9 cellular contexts compared by ENCODE assay signal in genomic region chr5:15021286-15022046, GRCh38.
DNase-seq lines count a peak whose midpoint lies in the region; ATAC-seq and TF ChIP-seq lines count a peak whose summit lies in the region.
"Had no signal": no experiment of that assay in that cellular context is flagged by ENCODE, and none has a peak within 500 bp of the region (broad histone marks: within the 10 kb centered on the region; RNA-seq: fewer than 3 reads in every experiment).

No MANE protein-coding gene starts in this region.

- H3K27me3 ChIP-seq in ascending aorta = no peaks in the 10 kb centered on the region
- H3K27me3 ChIP-seq in tibial artery = no peaks in the 10 kb centered on the region
- H3K27me3 ChIP-seq in thyroid gland = no peaks in the 10 kb centered on the region

- H3K27me3 Mint-ChIP-seq in HFFc6 (ENCODE audit: insufficient read depth) (no peaks in the 10 kb centered on the region; the same call in none of the 2 replicates), CD14-positive monocyte (ENCODE audit: low read depth in 3 of 3) (peaks cover 1 to 6% (median 4%) of the 10 kb centered on the region in 3 donors)

- H3K4me3 Mint-ChIP-seq in HFFc6 (peak overlapping the region; percentile 67), CD14-positive monocyte (no peak overlapping the region)
- H3K4me3 Mint-ChIP-seq: activated CD8-positive, alpha-beta T cell treated with anti-CD3 and anti-CD28 coated beads, Interleukin-2, amount 10 ng/mL, durations not matched to agents 7 days and 5 days; H9 had no signal

- no peak for TF ChIP-seq CTCF in HFFc6 (IDR thresholded peaks at IDR 0.05)
- TF ChIP-seq CTCF in ascending aorta (IDR thresholded peaks at IDR 0.05) = no peak
- TF ChIP-seq CTCF in tibial artery (IDR thresholded peaks at IDR 0.05) = no peak
- no peak for TF ChIP-seq CTCF in thyroid gland (IDR thresholded peaks at IDR 0.05)
- no peak for TF ChIP-seq CTCF in CD14-positive monocyte (IDR thresholded peaks at IDR 0.05)

- intact Hi-C loops in ascending aorta (cut with DNase I) = loop anchor here (5.0 to 10.0 kb wide), 2 partner anchors 61 to 813 kb away; no protein-coding TSS in a partner anchor
- intact Hi-C loops in left ventricle myocardium superior (cut with micrococcal nuclease) = no loop called here
- intact Hi-C loops in tibial artery (cut with DNase I; ENCODE audit: low total_unique reads) = no loop called here
- intact Hi-C loops in thyroid gland (cut with DNase I) = no loop called here
- intact Hi-C loops in CD14-positive monocyte (cut with micrococcal nuclease) = no loop called here

- H3K27ac Mint-ChIP-seq in HFFc6 (peak overlapping the region; percentile 82), CD14-positive monocyte (no peak overlapping the region)
- H3K27ac Mint-ChIP-seq: activated CD8-positive, alpha-beta T cell treated with anti-CD3 and anti-CD28 coated beads, Interleukin-2, amount 10 ng/mL, durations not matched to agents 7 days and 5 days; H9 had no signal

- WGBS in thyroid gland, 2 donors = 77 to 78% methylated on average over 8 of the region's 8 CpGs

- H3K4me1 Mint-ChIP-seq in HFFc6 (ENCODE audit: low read depth) (peaks cover 76% of the 10 kb centered on the region), CD14-positive monocyte (no peaks in the 10 kb centered on the region)

- DNase-seq in HFFc6 = peak; percentile 87
- DNase-seq in ascending aorta (ENCODE audit: low spot score in 2 of 2) = no peak
- DNase-seq in left ventricle myocardium superior = no peak
- DNase-seq in tibial artery = no peak
- DNase-seq in thyroid gland = no peak
- no peak for DNase-seq in CD14-positive monocyte (ENCODE audit: low spot score)
- DNase-seq: activated CD8-positive, alpha-beta T cell treated with anti-CD3 and anti-CD28 coated beads, Interleukin-2, amount 10 ng/mL, durations not matched to agents 7 days and 5 days; H9 had no signal

- H3K4me1 ChIP-seq in ascending aorta (peaks cover 4 to 6% of the 10 kb centered on the region in 2 donors), tibial artery (peaks cover 0 to 43% (median 9%) of the 10 kb centered on the region in 4 donors), thyroid gland (no peaks in the 10 kb centered on the region)

- H3K36me3 ChIP-seq in ascending aorta (no peaks in the 10 kb centered on the region), tibial artery (no peaks in the 10 kb centered on the region), thyroid gland (no peaks in the 10 kb centered on the region)

- H3K27ac ChIP-seq in ascending aorta (peak overlapping the region; percentile 73 to 79), tibial artery (peak overlapping the region; percentile 54 to 67), thyroid gland (no peak overlapping the region)

- H3K4me3 ChIP-seq in ascending aorta (peak overlapping the region in 1 of 2 donors; percentile 50), tibial artery (peak overlapping the region; percentile 26 to 30), thyroid gland (replicated peaks in 1 of 3) (no peak overlapping the region)

- H3K9me3 Mint-ChIP-seq in HFFc6 (peaks cover 18% of the 10 kb centered on the region), CD14-positive monocyte (peaks cover 0 to 11% (median 3%) of the 10 kb centered on the region in 7 donors)

- peak; percentile 75 for ATAC-seq in left ventricle myocardium superior
- no peak for ATAC-seq in HG03439 (IDR thresholded peaks at IDR 0.05; ENCODE audit: unreplicated experiment)
- ATAC-seq: activated CD8-positive, alpha-beta T cell treated with anti-CD3 and anti-CD28 coated beads, Interleukin-2, amount 10 ng/mL, durations not matched to agents 7 days and 5 days had no signal

- H3K9me3 ChIP-seq in ascending aorta (no peaks in the 10 kb centered on the region), tibial artery (no peaks in the 10 kb centered on the region), thyroid gland (no peaks in the 10 kb centered on the region)

- no peak for TF ChIP-seq POLR2A in thyroid gland (IDR thresholded peaks at IDR 0.05)

- H3K36me3 Mint-ChIP-seq in HFFc6 (ENCODE audit: low read depth) (peaks cover 27% of the 10 kb centered on the region), CD14-positive monocyte (no peaks in the 10 kb centered on the region)

Comparison
In these comparisons a context has a peak if more than half of its experiments do, and no peak if none do; other contexts are left out.
1. H3K27ac ChIP-seq: peak in ascending aorta (2 of 2) and tibial artery (2 of 2); none in thyroid gland (0 of 3).
2. H3K4me3 ChIP-seq: peak in tibial artery (2 of 2); none in thyroid gland (0 of 3).